22 cellular contexts compared by ENCODE assay signal in genomic region chr5:135429886-135430437, GRCh38. TPM values are rescaled to one million over a fixed set of nuclear protein-coding genes. Genes with fewer than 3 reads are reported as not detected.
"Had no signal": no experiment of that assay in that cellular context is flagged by ENCODE, and none has a peak within 500 bp of the region (broad histone marks: within the 10 kb centered on the region; RNA-seq: fewer than 3 reads in every experiment).

No MANE protein-coding gene starts in this region.

- H3K27ac Mint-ChIP-seq: activated naive CD4-positive, alpha-beta T cell treated with anti-CD3 and anti-CD28 coated beads, Interleukin-2, amount 10 ng/mL, durations not matched to agents 7 days and 5 days; activated T-helper 2 cell treated with anti-CD3 and anti-CD28 coated beads, Interferon-gamma antibody, Interleukin-2, Interleukin-4, amounts not matched to agents 10 μg/mL and 5 μg/mL and 100 μg/mL, durations not matched to agents 14 hours and 24 hours and 36 hours; stimulated activated naive CD8-positive, alpha-beta T cell treated with anti-CD3 and anti-CD28 coated beads, Interleukin-15, Interleukin-2, amounts not matched to agents 100 ng/mL and 50 ng/mL, for 24 hours; T-cell had no signal

- H3K36me3 ChIP-seq: upper lobe of right lung had no signal

- H3K27me3 ChIP-seq: dorsolateral prefrontal cortex, upper lobe of right lung had no signal

- H3K36me3 Mint-ChIP-seq: T-cell had no signal

- H3K9me3 ChIP-seq: SK-N-SH had no signal

- DNase-seq: activated CD4-positive, alpha-beta T cell treated with anti-CD3 and anti-CD28 coated beads, Interleukin-2, amount 50 U/mL, for 4 hours; activated CD4-positive, CD25-positive, alpha-beta regulatory T cell treated with anti-CD3 and anti-CD28 coated beads, Interleukin-2, amount 50 U/mL, for 72 hours; activated naive CD4-positive, alpha-beta T cell treated with anti-CD3 and anti-CD28 coated beads, Interleukin-2, amount 10 ng/mL, durations not matched to agents 7 days and 5 days; activated T-cell treated with anti-CD3 and anti-CD28 coated beads for 4 hours; dorsolateral prefrontal cortex; kidney glomerular epithelial cell; SK-N-SH; stimulated activated CD4-positive, alpha-beta T cell treated with anti-CD3 and anti-CD28 coated beads, Interleukin-4, amount 100 ng/mL, for 4 hours; stimulated activated CD8-positive, alpha-beta memory T cell treated with anti-CD3 and anti-CD28 coated beads, Interleukin-4, amount 100 ng/mL, for 48 hours; T-cell; T-helper 9 cell; upper lobe of right lung had no signal

- H3K79me2 ChIP-seq: parathyroid adenoma had no signal

- H3K4me3 ChIP-seq: upper lobe of right lung had no signal

- ATAC-seq: T-cell, upper lobe of right lung had no signal

- H3K4me2 ChIP-seq: SK-N-SH had no signal

- H3K27ac ChIP-seq: dorsolateral prefrontal cortex, parathyroid adenoma, upper lobe of right lung had no signal

- H3K9me3 Mint-ChIP-seq: stimulated activated naive CD8-positive, alpha-beta T cell treated with anti-CD3 and anti-CD28 coated beads, Interleukin-15, Interleukin-2, amounts not matched to agents 100 ng/mL and 50 ng/mL, for 24 hours had no signal

- H3K4me3 Mint-ChIP-seq: activated naive CD4-positive, alpha-beta T cell treated with anti-CD3 and anti-CD28 coated beads, Interleukin-2, amount 10 ng/mL, durations not matched to agents 7 days and 5 days; stimulated activated naive CD8-positive, alpha-beta T cell treated with anti-CD3 and anti-CD28 coated beads, Interleukin-15, Interleukin-2, amounts not matched to agents 100 ng/mL and 50 ng/mL, for 24 hours; T-cell had no signal

- H2AFZ ChIP-seq: parathyroid adenoma had no signal

- H3K4me1 ChIP-seq: parathyroid adenoma had no signal

RNA-seq across cellular contexts. Expression of gene DCANP1, which starts 17.2 kb away (rescaled TPM):
- total RNA-seq: activated T-helper 2 cell treated with anti-CD3 and anti-CD28 coated beads, Interferon-gamma antibody, Interleukin-2, Interleukin-4, amounts not matched to agents 10 μg/mL and 5 μg/mL and 100 μg/mL, durations not matched to agents 14 hours and 24 hours and 36 hours; fibroblast of villous mesenchyme; lower leg skin; mesenteric fat pad; myocyte; renal cortical epithelial cell; T-cell; temporal lobe; upper lobe of right lung had no signal
- polyA plus RNA-seq: adipose tissue, SK-N-SH had no signal

RNA-seq across cellular contexts. Expression of gene TIFAB, which starts 22.2 kb away (rescaled TPM):
- total RNA-seq: activated T-helper 2 cell treated with anti-CD3 and anti-CD28 coated beads, Interferon-gamma antibody, Interleukin-2, Interleukin-4, amounts not matched to agents 10 μg/mL and 5 μg/mL and 100 μg/mL, durations not matched to agents 14 hours and 24 hours and 36 hours; fibroblast of villous mesenchyme; mesenteric fat pad; myocyte; renal cortical epithelial cell had no signal
- polyA plus RNA-seq: SK-N-SH had no signal
